In genomic region chr1:13439104-13439783, GRCh38 we compare ENCODE assay signal across 2 cellular contexts. TPM values are rescaled to one million over a fixed set of nuclear protein-coding genes. Genes with fewer than 3 reads are reported as not detected.
"Had no signal": no experiment of that assay in that cellular context is flagged by ENCODE, and none has a peak within 500 bp of the region (broad histone marks: within the 10 kb centered on the region; RNA-seq: fewer than 3 reads in every experiment).

No MANE protein-coding gene starts in this region.

RNA-seq across cellular contexts. Expression of gene PRAMEF20, which starts 29.0 kb away (rescaled TPM):
- total RNA-seq: G401, GM12878 had no signal
- polyA plus RNA-seq: GM12878 had no signal

RNA-seq across cellular contexts. Expression of gene PRAMEF17, which starts 49.8 kb away (rescaled TPM):
- total RNA-seq: G401, GM12878 had no signal
- polyA plus RNA-seq: GM12878 had no signal
